10 cellular contexts compared by ENCODE assay signal in genomic region chr11:63901660-63902059, GRCh38. TPM values are rescaled to one million over a fixed set of nuclear protein-coding genes. Genes with fewer than 3 reads are reported as not detected.
DNase-seq lines count a peak whose midpoint lies in the region; ATAC-seq, FAIRE-seq and TF ChIP-seq lines count a peak whose summit lies in the region.
"Had no signal": no experiment of that assay in that cellular context is flagged by ENCODE, and none has a peak within 500 bp of the region (broad histone marks: within the 10 kb centered on the region; RNA-seq: fewer than 3 reads in every experiment).

No MANE protein-coding gene starts in this region.

- TF ChIP-seq RAD21 in GM12878 (IDR thresholded peaks at IDR 0.05; ENCODE audit: insufficient read depth, low read depth, low read length), result peak; percentile 31

- no peak overlapping the region for H2AK5ac ChIP-seq in mesendoderm (ENCODE audit: low read length)

- 0 out of 3 replicates have a peak, but pooled peaks have one; percentile 27 for ATAC-seq in GM12878
- no peak for ATAC-seq in activated CD4-positive, CD25-positive, alpha-beta regulatory T cell treated with anti-CD3 and anti-CD28 coated beads, Interleukin-2, amount 50 U/mL, for 24 hours

- TF ChIP-seq CTCF in GM06990 (IDR thresholded peaks at IDR 0.05; ENCODE audit: insufficient read depth, low read length, poor library complexity, severe bottlenecking) (peak; percentile 32), GM12878 (IDR thresholded peaks at IDR 0.05 in 2 of 3, conservative IDR thresholded peaks at IDR 0.05 in 1 of 3; ENCODE audit: control insufficient read depth in 2 of 3, extremely low read depth in 1 of 3, insufficient read depth in 1 of 3, low read depth in 3 of 3, low read length in 3 of 3) (peak in 2 of 3 experiments; percentile 4 to 19; a peak in 2 of 6 replicates)

- H2BK5ac ChIP-seq in mesendoderm (ENCODE audit: low read length), result no peak overlapping the region

- H2BK15ac ChIP-seq in mesendoderm (replicated peaks; ENCODE audit: low read depth), result no peak overlapping the region

- H3K18ac ChIP-seq in mesendoderm (ENCODE audit: low read length), result no peak overlapping the region

- WGBS in GM12878 (ENCODE audit: insufficient coverage, insufficient replicate concordance, low lambda C conversion rate, missing lambda C conversion rate), result 97% methylated on average over 3 of the region's 3 CpGs
- WGBS in mesendoderm (ENCODE audit: extremely low coverage, insufficient coverage, low lambda C conversion rate), result no CpG with 5 or more reads among the region's 3 CpGs

- H3K4ac ChIP-seq in mesendoderm (ENCODE audit: low read depth, low read length), result no peak overlapping the region

- no peak for TF ChIP-seq POLR2A in GM12878 (IDR thresholded peaks at IDR 0.05; ENCODE audit: low read depth, low read length)

- H3K4me2 ChIP-seq in GM12878 (ENCODE audit: control insufficient read depth, insufficient read depth), result no peak overlapping the region
- H3K4me2 ChIP-seq in mesendoderm (ENCODE audit: low read length), result no peak overlapping the region

- H3K27me3 ChIP-seq in GM06990 (replicated peaks; ENCODE audit: control insufficient read depth, insufficient read depth, low read length) (no peaks in the 10 kb centered on the region), GM12878 (replicated peaks in 1 of 2; ENCODE audit: control insufficient read depth in 2 of 2, insufficient read depth in 2 of 2, low read length in 1 of 2) (no peaks in the 10 kb centered on the region), mesendoderm (ENCODE audit: insufficient read depth, low read length, poor library complexity) (no peaks in the 10 kb centered on the region)
- H3K27me3 ChIP-seq: MG63 had no signal

- H3K27ac ChIP-seq in GM12878 (ENCODE audit: control insufficient read depth, insufficient read depth) (no peak overlapping the region), mesendoderm (ENCODE audit: low read depth, low read length) (no peak overlapping the region)

- no peaks in the 10 kb centered on the region for H3K4me1 ChIP-seq in GM12878 (ENCODE audit: control insufficient read depth, insufficient read depth, low read length)
- no peaks in the 10 kb centered on the region for H3K4me1 ChIP-seq in mesendoderm (ENCODE audit: control insufficient read depth, low read depth, low read length)

- SMC1A ChIA-PET in GM12878 (lab: Charles Lee; ENCODE audit: uncharacterized antibody, unreplicated experiment), result interaction anchor here (0.5 kb wide), 1 partner anchor 67 kb away, joined by 4 read pairs; no protein-coding TSS in a partner anchor

- H2BK120ac ChIP-seq in mesendoderm (ENCODE audit: low read depth, low read length), result no peak overlapping the region

- CTCF ChIA-PET in GM12878 (lab: Yijun Ruan, JAX), result no interaction called here

- no peak overlapping the region for H3K23ac ChIP-seq in mesendoderm (ENCODE audit: low read length)

- in situ Hi-C loops in GM12878 (cut with MboI), result no loop called here

- BruUV-seq in GM12878 (replicated peaks; lab: Mats Ljungman, UMichigan), result no TSS peak

- H4K20me1 ChIP-seq in GM12878 (ENCODE audit: control insufficient read depth, insufficient read depth), result no peaks in the 10 kb centered on the region

- no peak overlapping the region for H3K9ac ChIP-seq in GM12878 (ENCODE audit: control insufficient read depth, insufficient read depth, low read length)
- no peak overlapping the region for H3K9ac ChIP-seq in mesendoderm (ENCODE audit: low read length)

- no peak for TF ChIP-seq EP300 in GM12878 (IDR thresholded peaks at IDR 0.05; ENCODE audit: borderline replicate concordance in 1 of 2, control insufficient read depth in 1 of 2, low read depth in 2 of 2, low read length in 2 of 2)

- RAD21 ChIA-PET in GM12878 (lab: Charles Lee; ENCODE audit: unreplicated experiment), result no interaction called here

- H3K4me3 ChIP-seq in GM06990 (replicated peaks; ENCODE audit: low read depth, low read length) (no peak overlapping the region), GM12878 (no peak overlapping the region), mesendoderm (ENCODE audit: low read length) (no peak overlapping the region)
- H3K4me3 ChIP-seq: MG63 had no signal

- H3K79me2 ChIP-seq in GM12878 (ENCODE audit: control insufficient read depth, insufficient read depth, low read length), result no peaks in the 10 kb centered on the region
- H3K79me2 ChIP-seq in mesendoderm (ENCODE audit: control insufficient read depth, insufficient read depth, low read length), result no peaks in the 10 kb centered on the region

- H4K8ac ChIP-seq in mesendoderm (ENCODE audit: low read depth, low read length), result no peak overlapping the region

- intact Hi-C loops in GM12878 (cut with micrococcal nuclease; ENCODE audit: unreplicated experiment), result no loop called here

- no peak overlapping the region for H2AFZ ChIP-seq in GM12878 (ENCODE audit: control insufficient read depth, low read depth, low read length)

- no peaks in the 10 kb centered on the region for H3K79me1 ChIP-seq in mesendoderm (ENCODE audit: low read length)

- DNase-seq in GM06990 (ENCODE audit: extremely low read depth, insufficient read length) (no peak), LHCN-M2 (ENCODE audit: low read depth) (peak; percentile 29), GM12878 (ENCODE audit: low read depth, low spot score) (no peak), mesendoderm (peak; percentile 57), NCI-H1092 (lab: John Stamatoyannopoulos, UW) (no peak)
- DNase-seq in activated effector memory CD4-positive, alpha-beta T cell treated with Interleukin-2 at 50 U/mL for 16 hours, result no peak
- DNase-seq: GDM1, hippocampal formation, MG63 had no signal

- no peak overlapping the region for H3K56ac ChIP-seq in mesendoderm (ENCODE audit: low read length)

- H4K5ac ChIP-seq in mesendoderm (ENCODE audit: low read length), result no peak overlapping the region

- H3K9me3 ChIP-seq in GM12878 (replicated peaks; ENCODE audit: control insufficient read depth, insufficient read depth, low read length), result no peaks in the 10 kb centered on the region
- H3K9me3 ChIP-seq: MG63 had no signal

- H3K36me3 ChIP-seq in GM06990 (ENCODE audit: control insufficient read depth, insufficient read depth, low read length), result peaks cover 53% of the 10 kb centered on the region
- peaks cover 36 to 53% of the 10 kb centered on the region in 2 experiments for H3K36me3 ChIP-seq in GM12878 (ENCODE audit: control insufficient read depth in 2 of 2, insufficient read depth in 2 of 2, low read length in 1 of 2)
- peaks cover 29% of the 10 kb centered on the region for H3K36me3 ChIP-seq in mesendoderm (ENCODE audit: control insufficient read depth, insufficient read depth, low read length)

- POLR2A ChIA-PET in GM12878 (lab: Charles Lee), result interaction anchor here (0.6 kb wide), 1 partner anchor 14 kb away, joined by 4 read pairs; no protein-coding TSS in a partner anchor

- FAIRE-seq in GM12878 (lab: Jason Lieb, UNC), result no peak

TF ChIP-seq in GM12878, 131 proteins besides CTCF, POLR2A, EP300 and RAD21:
- TF ChIP-seq JUNB (IDR thresholded peaks at IDR 0.05) (no peak), BMI1 (IDR thresholded peaks at IDR 0.05; ENCODE audit: borderline replicate concordance) (no peak), SMC3 (IDR thresholded peaks at IDR 0.05; ENCODE audit: borderline replicate concordance, low read length) (peak; percentile 28; the same call in 1 of the 2 replicates)
TF ChIP-seq in GM12878: peak in this region for 1.

RNA-seq across cellular contexts. Expression of gene RCOR2, which starts 15.3 kb away (rescaled TPM):
- 0.23 and 0.58 TPM in 2 replicates for total RNA-seq in LHCN-M2 (2014; rRNA removed)
- polyA plus RNA-seq in LHCN-M2 (2012), result 0.26 TPM
- total RNA-seq in GM12878 (2013; cell fraction: nucleolus; rRNA removed), result 0.40 and 0.81 TPM in 2 replicates
- total RNA-seq in GM12878 (2014; rRNA removed), result 0.05 and 0.17 TPM in 2 replicates
- 0.09 TPM in 1 of 2 replicates, not detected in the other for total RNA-seq in GM12878 (2014; rRNA removed; fragmentation: Illumina TruSeq; extraction: Trizol)
- 0.16 and 0.28 TPM in 2 replicates for total RNA-seq in GM12878 (2021)
- polyA plus RNA-seq in GM12878 (2011; ENCODE audit: low read depth), result not detected
- polyA plus RNA-seq in GM12878 (2011; rRNA removed), result 0.07 and 0.11 TPM in 2 replicates
- 0.18 TPM in 2 replicates for polyA plus RNA-seq in GM12878 (2011; cell fraction: cytosol; rRNA removed)
- polyA plus RNA-seq in GM12878 (2011; cell fraction: nucleus; rRNA removed), result 0.31 and 0.66 TPM in 2 replicates
- 0.15 and 0.16 TPM in 2 replicates for polyA plus RNA-seq in GM12878 (2012)
- 0.06 and 0.10 TPM in 2 replicates for polyA plus RNA-seq in GM12878 (2014; fragmentation: Illumina TruSeq; extraction: Trizol)
- not detected for polyA plus RNA-seq in GM12878 (2014; fragmentation: Nextera tagmentation; extraction: Ambion mirVana)
- polyA plus RNA-seq in GM12878 (2014; rRNA removed), result 0.23 and 0.32 TPM in 2 replicates
- polyA plus RNA-seq in GM12878 (2016; fragmentation: Nextera tagmentation; extraction: Ambion mirVana), result not detected
- 0.07 TPM in 1 of 2 replicates, not detected in the other for polyA minus RNA-seq in GM12878 (2011; rRNA and poly(A)+ RNA removed)
- not detected in 2 replicates for polyA minus RNA-seq in GM12878 (2011; cell fraction: cytosol; rRNA and poly(A)+ RNA removed)
- polyA minus RNA-seq in GM12878 (2011; cell fraction: nucleus; rRNA and poly(A)+ RNA removed), result 0.12 TPM in 1 of 2 replicates, not detected in the other
- 35.7 TPM for polyA plus RNA-seq in mesendoderm (2013, experiment 1 of 2)
- polyA plus RNA-seq in mesendoderm (2013, experiment 2 of 2), result 36.5 TPM

RNA-seq across cellular contexts. Expression of gene NAA40, which starts 37.1 kb away (rescaled TPM):
- total RNA-seq in LHCN-M2 (2014; rRNA removed) (17.6 and 18.3 TPM in 2 replicates), GM12878 (2014; rRNA removed) (16.4 and 17.5 TPM in 2 replicates), GM12878 (2014; rRNA removed; fragmentation: Illumina TruSeq; extraction: Trizol) (18.0 and 19.1 TPM in 2 replicates), GM12878 (2021) (25.0 and 25.7 TPM in 2 replicates)
- 10.4 TPM for polyA plus RNA-seq in LHCN-M2 (2012)
- 57.1 and 59.5 TPM in 2 replicates for total RNA-seq in GM12878 (2013; cell fraction: nucleolus; rRNA removed)
- polyA plus RNA-seq in GM12878 (2011; ENCODE audit: low read depth), result 11.0 TPM
- polyA plus RNA-seq in GM12878 (2011; rRNA removed) (16.3 and 22.4 TPM in 2 replicates), GM12878 (2014; fragmentation: Illumina TruSeq; extraction: Trizol) (31.6 and 31.7 TPM in 2 replicates), GM12878 (2014; fragmentation: Nextera tagmentation; extraction: Ambion mirVana) (1 to 10 TPM; 4.8 to 6.0 TPM), GM12878 (2014; rRNA removed) (24.7 and 24.8 TPM in 2 replicates), GM12878 (2016; fragmentation: Nextera tagmentation; extraction: Ambion mirVana) (10 to 100 TPM; 21.9 to 23.5 TPM)
- 28.8 and 33.0 TPM in 2 replicates for polyA plus RNA-seq in GM12878 (2011; cell fraction: cytosol; rRNA removed)
- polyA plus RNA-seq in GM12878 (2011; cell fraction: nucleus; rRNA removed), result 47.3 and 63.9 TPM in 2 replicates
- 14.0 and 14.5 TPM in 2 replicates for polyA plus RNA-seq in GM12878 (2012)
- 16.7 and 32.3 TPM in 2 replicates for polyA minus RNA-seq in GM12878 (2011; rRNA and poly(A)+ RNA removed)
- polyA minus RNA-seq in GM12878 (2011; cell fraction: cytosol; rRNA and poly(A)+ RNA removed), result 4.5 and 6.1 TPM in 2 replicates
- 16.4 and 29.7 TPM in 2 replicates for polyA minus RNA-seq in GM12878 (2011; cell fraction: nucleus; rRNA and poly(A)+ RNA removed)
- polyA plus RNA-seq in mesendoderm (2013, experiment 1 of 2), result 20.3 TPM
- 19.6 TPM for polyA plus RNA-seq in mesendoderm (2013, experiment 2 of 2)

Comparison
In these comparisons a context has a peak if more than half of its experiments do, and no peak if none do; other contexts are left out.
1. DNase-seq: peak in LHCN-M2 (single experiment) and mesendoderm (single experiment); none in GM06990 (single experiment), GM12878 (single experiment), NCI-H1092 (single experiment) and activated effector memory CD4-positive, alpha-beta T cell treated with Interleukin-2 at 50 U/mL for 16 hours (single experiment).